Comparison of ENCODE assay signal across 21 cellular contexts in the genomic region with DNA sequence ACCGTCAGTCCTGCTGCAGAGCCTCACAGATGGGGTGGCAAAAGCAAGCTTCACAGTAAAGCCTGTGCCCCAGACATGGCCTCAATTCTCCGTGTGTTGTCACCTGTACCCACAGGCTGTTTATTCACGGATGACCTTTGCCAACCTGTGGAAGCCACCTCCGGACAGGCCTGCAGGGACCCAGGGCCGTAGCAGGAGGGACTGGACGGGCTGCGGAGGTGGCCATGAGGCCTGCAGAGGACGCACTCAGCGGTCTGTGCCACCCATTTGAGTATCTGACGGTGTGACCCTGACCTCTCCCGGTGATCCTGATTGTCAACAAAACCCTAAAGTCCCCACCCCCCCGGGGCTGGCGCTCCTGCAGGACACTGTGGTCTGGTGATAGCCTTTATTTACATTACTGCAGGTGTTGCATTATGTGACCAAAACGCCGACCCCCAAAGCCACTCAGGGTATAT.
"Had no signal": no experiment of that assay in that cellular context is flagged by ENCODE, and none has a peak within 500 bp of the region (broad histone marks: within the 10 kb centered on the region; RNA-seq: fewer than 3 reads in every experiment).

No MANE protein-coding gene starts in this region.

- H3K4me3 Mint-ChIP-seq: activated B cell treated with CpG ODN at 0.5 μM for 24 hours; activated CD4-positive, alpha-beta T cell treated with anti-CD3 and anti-CD28 coated beads, Interleukin-2, amount 10 ng/mL, durations not matched to agents 24 days and 14 days; activated CD8-positive, alpha-beta T cell treated with anti-CD3 and anti-CD28 coated beads, Interleukin-2, amount 10 ng/mL, durations not matched to agents 7 days and 5 days; activated T-helper 1 cell treated with anti-CD3 and anti-CD28 coated beads, Interleukin-12 subunit alpha, Interleukin-12 subunit beta, Interleukin-2, Interleukin-4 antibody, amounts not matched to agents 30 ng/mL and 10 ng/mL and 1 ng/mL, durations not matched to agents 14 hours and 24 hours and 36 hours; effector memory CD8-positive, alpha-beta T cell had no signal

- H3K27me3 Mint-ChIP-seq: activated B cell treated with CpG ODN at 0.5 μM for 24 hours; activated CD4-positive, alpha-beta T cell treated with anti-CD3 and anti-CD28 coated beads, Interleukin-2, amount 10 ng/mL, durations not matched to agents 24 days and 14 days; effector memory CD8-positive, alpha-beta T cell had no signal

- H3K9me3 ChIP-seq: ascending aorta, breast epithelium, gastrocnemius medialis, heart left ventricle, mucosa of descending colon, transverse colon had no signal

- H2AFZ ChIP-seq: parathyroid adenoma had no signal

- H3K9me3 Mint-ChIP-seq: activated B cell treated with CpG ODN at 0.5 μM for 24 hours; activated CD4-positive, alpha-beta T cell treated with anti-CD3 and anti-CD28 coated beads, Interleukin-2, amount 10 ng/mL, durations not matched to agents 24 days and 14 days; activated T-helper 1 cell treated with anti-CD3 and anti-CD28 coated beads, Interleukin-12 subunit alpha, Interleukin-12 subunit beta, Interleukin-2, Interleukin-4 antibody, amounts not matched to agents 30 ng/mL and 10 ng/mL and 1 ng/mL, durations not matched to agents 14 hours and 24 hours and 36 hours; effector memory CD8-positive, alpha-beta T cell; naive thymus-derived CD4-positive, alpha-beta T cell had no signal

- H3K27ac ChIP-seq: ascending aorta, epithelial cell of prostate, parathyroid adenoma, transverse colon had no signal

- H3K27ac Mint-ChIP-seq: activated B cell treated with CpG ODN at 0.5 μM for 24 hours; activated CD4-positive, alpha-beta T cell treated with anti-CD3 and anti-CD28 coated beads, Interleukin-2, amount 10 ng/mL, durations not matched to agents 24 days and 14 days; activated CD8-positive, alpha-beta T cell treated with anti-CD3 and anti-CD28 coated beads, Interleukin-2, amount 10 ng/mL, durations not matched to agents 7 days and 5 days; activated T-helper 1 cell treated with anti-CD3 and anti-CD28 coated beads, Interleukin-12 subunit alpha, Interleukin-12 subunit beta, Interleukin-2, Interleukin-4 antibody, amounts not matched to agents 30 ng/mL and 10 ng/mL and 1 ng/mL, durations not matched to agents 14 hours and 24 hours and 36 hours had no signal

- H3K4me3 ChIP-seq: ascending aorta, breast epithelium, gastrocnemius medialis, heart left ventricle, mucosa of descending colon, transverse colon had no signal

- H3K36me3 ChIP-seq: breast epithelium, transverse colon had no signal

- DNase-seq: activated B cell treated with CpG ODN at 0.5 μM for 24 hours; activated CD4-positive, alpha-beta T cell treated with anti-CD3 and anti-CD28 coated beads, Interleukin-2, amount 10 ng/mL, durations not matched to agents 24 days and 14 days; activated CD8-positive, alpha-beta memory T cell treated with anti-CD3 and anti-CD28 coated beads, Interleukin-2, amount 50 U/mL, for 4 hours; activated CD8-positive, alpha-beta T cell treated with anti-CD3 and anti-CD28 coated beads, Interleukin-2, amount 10 ng/mL, durations not matched to agents 7 days and 5 days; cerebellar nuclear complex; dermis blood vessel endothelial cell; effector memory CD8-positive, alpha-beta T cell; gastrocnemius medialis; heart left ventricle; left colon; naive thymus-derived CD4-positive, alpha-beta T cell; stimulated activated CD4-positive, alpha-beta T cell treated with anti-CD3 and anti-CD28 coated beads, Interleukin-4, amount 100 ng/mL, for 1 hour; stimulated activated naive CD4-positive, alpha-beta T cell treated with Interleukin-2 at 50 U/mL for 16 hours; SW 1271; transverse colon had no signal

- H3K27me3 ChIP-seq: ascending aorta, breast epithelium, gastrocnemius medialis, heart left ventricle, transverse colon had no signal
